1 cellular context compared by ENCODE assay signal in the genomic region with DNA sequence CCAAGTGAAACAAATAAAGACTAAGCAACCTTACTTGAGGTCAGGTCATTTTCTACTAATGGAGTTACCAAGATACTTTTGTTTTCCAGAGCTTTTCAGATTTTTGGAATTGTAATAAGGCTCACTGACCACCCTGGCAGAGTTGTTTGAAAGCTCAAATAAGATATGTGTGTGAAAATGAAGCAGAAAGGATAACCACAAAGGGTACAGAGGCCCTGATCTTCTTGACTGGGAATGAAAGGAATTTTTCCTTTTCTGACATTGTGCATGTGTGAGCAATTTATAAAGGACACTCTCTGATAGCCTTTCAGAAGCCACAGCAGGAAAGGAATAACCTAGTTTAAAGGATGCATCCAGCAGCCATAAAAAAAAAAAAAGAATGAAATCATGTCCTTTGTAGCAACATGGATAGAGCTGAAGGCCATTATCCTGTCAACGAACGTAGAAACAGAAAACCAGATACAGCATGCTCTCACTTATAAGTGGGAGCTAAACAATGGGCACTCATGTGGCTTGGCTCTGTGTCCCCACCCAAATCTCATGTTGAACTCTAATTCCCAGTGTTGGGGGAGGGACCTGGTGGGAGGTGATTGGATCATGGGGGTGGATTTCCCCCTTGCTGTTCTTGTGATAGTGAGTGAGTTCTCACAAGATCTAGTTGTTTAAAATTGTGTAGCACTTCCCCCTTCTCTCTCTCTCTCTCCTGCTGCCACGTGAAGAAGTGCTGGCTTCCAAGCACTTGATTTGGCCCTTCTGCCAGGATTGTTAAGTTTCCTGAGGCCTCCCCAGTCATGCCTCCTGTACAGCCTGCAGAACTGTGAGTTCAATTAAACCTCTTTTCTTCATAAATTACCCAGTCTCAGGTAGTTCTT.
TF ChIP-seq lines count a peak whose summit lies in the region.

No MANE protein-coding gene starts in this region.

TF ChIP-seq in neural cell, 6 proteins besides CTCF, POLR2A, EP300 and RAD21:
- TF ChIP-seq REST (IDR thresholded peaks at IDR 0.05; ENCODE audit: borderline replicate concordance) (peak; percentile 43), MXI1 (conservative IDR thresholded peaks at IDR 0.05; ENCODE audit: poor library complexity, severe bottlenecking) (no peak), POLR2AphosphoS5 (IDR thresholded peaks at IDR 0.05) (peak; percentile 51)
TF ChIP-seq in neural cell: peak in this region for 2.
